ENCODE assay signal across 14 cellular contexts in genomic region chr3:171380084-171380483, GRCh38.
DNase-seq lines count a peak whose midpoint lies in the region; ATAC-seq and TF ChIP-seq lines count a peak whose summit lies in the region.
"Had no signal": no experiment of that assay in that cellular context is flagged by ENCODE, and none has a peak within 500 bp of the region (broad histone marks: within the 10 kb centered on the region; RNA-seq: fewer than 3 reads in every experiment).

No MANE protein-coding gene starts in this region.

- H2AFZ ChIP-seq in mesenchymal stem cell (ENCODE audit: low read depth, low read length), result no peak overlapping the region

- no peak overlapping the region for H2BK5ac ChIP-seq in mesenchymal stem cell (ENCODE audit: low read depth, low read length, poor library complexity, severe bottlenecking)

- H3K18ac ChIP-seq in mesenchymal stem cell (ENCODE audit: low read depth in 1 of 2, low read length in 2 of 2), result peak overlapping the region in 1 of 2 experiments; percentile 30

- TF ChIP-seq CTCF in Caco-2 (IDR thresholded peaks at IDR 0.05; ENCODE audit: insufficient read depth in 1 of 2, low read depth in 1 of 2, low read length in 1 of 2, severe bottlenecking in 1 of 2, unreplicated experiment in 1 of 2) (no peak), VCaP (conservative IDR thresholded peaks at IDR 0.05) (no peak)

- H3K4me2 ChIP-seq in mesenchymal stem cell (ENCODE audit: low read length, poor library complexity, severe bottlenecking), result no peak overlapping the region
- H3K4me2 ChIP-seq: BLaER1 treated with 17β-estradiol and CSF1 and Interleukin-3, amounts not matched to agents 10 nM and 100 nM had no signal

- no peak overlapping the region for H3K4ac ChIP-seq in mesenchymal stem cell (ENCODE audit: low read depth in 1 of 2, low read length in 2 of 2)

- no peak overlapping the region for H4K8ac ChIP-seq in mesenchymal stem cell (ENCODE audit: low read length)

- H3K27me3 Mint-ChIP-seq in Caco-2 (ENCODE audit: insufficient read depth, unreplicated experiment), result no peaks in the 10 kb centered on the region
- no peaks in the 10 kb centered on the region for H3K27me3 Mint-ChIP-seq in activated CD8-positive, alpha-beta T cell treated with anti-CD3 and anti-CD28 coated beads, Interleukin-2, amount 10 ng/mL, durations not matched to agents 7 days and 5 days (ENCODE audit: low read depth)

- intact Hi-C loops in Caco-2 (cut with micrococcal nuclease; ENCODE audit: unreplicated experiment), result no loop called here

- no TSS peak for BruUV-seq in Caco-2 (replicated peaks; lab: Mats Ljungman, UMichigan)

- H3K36me3 ChIP-seq in Caco-2 (ENCODE audit: control insufficient read depth, insufficient read depth, low read length) (no peaks in the 10 kb centered on the region), mesenchymal stem cell (ENCODE audit: control insufficient read depth in 1 of 2, insufficient read depth in 2 of 2, low read depth in 1 of 2, low read length in 2 of 2) (no peaks in the 10 kb centered on the region)
- H3K36me3 ChIP-seq: BLaER1 treated with 17β-estradiol and CSF1 and Interleukin-3, amounts not matched to agents 10 nM and 100 nM; HAP-1 had no signal

- no peak overlapping the region for H2BK12ac ChIP-seq in mesenchymal stem cell (ENCODE audit: low read length in 2 of 2)

- peaks cover 5% of the 10 kb centered on the region for H3K36me3 Mint-ChIP-seq in Caco-2 (ENCODE audit: insufficient read depth, unreplicated experiment)
- H3K36me3 Mint-ChIP-seq in activated CD8-positive, alpha-beta T cell treated with anti-CD3 and anti-CD28 coated beads, Interleukin-2, amount 10 ng/mL, durations not matched to agents 7 days and 5 days (ENCODE audit: low read depth), result no peaks in the 10 kb centered on the region
- H3K36me3 Mint-ChIP-seq: CD8-positive, alpha-beta T cell had no signal

- peak overlapping the region; percentile 24 for H3K27ac ChIP-seq in VCaP
- H3K27ac ChIP-seq in mesenchymal stem cell (ENCODE audit: low read length, poor library complexity, severe bottlenecking), result no peak overlapping the region
- H3K27ac ChIP-seq: BLaER1 treated with 17β-estradiol and CSF1 and Interleukin-3, amounts not matched to agents 10 nM and 100 nM had no signal

- H2BK120ac ChIP-seq in mesenchymal stem cell (ENCODE audit: low read depth, low read length), result no peak overlapping the region

- H3K27me3 ChIP-seq in Caco-2 (replicated peaks; ENCODE audit: control insufficient read depth, insufficient read depth, low read length), result no peaks in the 10 kb centered on the region
- no peaks in the 10 kb centered on the region for H3K27me3 ChIP-seq in mesenchymal stem cell (ENCODE audit: control insufficient read depth in 1 of 2, insufficient read depth in 1 of 2, low read length in 2 of 2)
- H3K27me3 ChIP-seq: BLaER1 treated with 17β-estradiol and CSF1 and Interleukin-3, amounts not matched to agents 10 nM and 100 nM had no signal

- DNase-seq in Caco-2 (no peak), mesenchymal stem cell (no peak), amygdala (lab: John Stamatoyannopoulos, UW) (no peak), hippocampal formation (lab: John Stamatoyannopoulos, UW) (no peak)
- DNase-seq in activated CD8-positive, alpha-beta T cell treated with anti-CD3 and anti-CD28 coated beads, Interleukin-2, amount 10 ng/mL, durations not matched to agents 7 days and 5 days, result no peak
- DNase-seq: CD8-positive, alpha-beta T cell; COR-L47; DND-41; GDM1 had no signal

- H2BK15ac ChIP-seq in mesenchymal stem cell (ENCODE audit: low read depth, poor library complexity, severe bottlenecking), result no peak overlapping the region

- no peak overlapping the region for H3K14ac ChIP-seq in mesenchymal stem cell (ENCODE audit: low read length in 2 of 2)

- no peaks in the 10 kb centered on the region for H3K4me1 ChIP-seq in Caco-2
- peaks cover 14% of the 10 kb centered on the region for H3K4me1 ChIP-seq in mesenchymal stem cell (ENCODE audit: control insufficient read depth, insufficient read depth, low read depth, low read length)

- H2AK5ac ChIP-seq in mesenchymal stem cell (ENCODE audit: low read length, severe bottlenecking), result no peak overlapping the region

- CTCF ChIA-PET in Caco-2 (lab: Charles Lee), result no interaction called here
- CTCF ChIA-PET in activated CD8-positive, alpha-beta T cell treated with anti-CD3 and anti-CD28 coated beads, Interleukin-2, amount 10 ng/mL, durations not matched to agents 7 days and 5 days (lab: Charles Lee), result no interaction called here

- H4K91ac ChIP-seq in mesenchymal stem cell (ENCODE audit: low read length), result peak overlapping the region; percentile 36

- H3K79me1 ChIP-seq in mesenchymal stem cell (replicated peaks; ENCODE audit: low read length, poor library complexity, severe bottlenecking), result peaks cover 31% of the 10 kb centered on the region

- no peak overlapping the region for H3K9ac ChIP-seq in mesenchymal stem cell (ENCODE audit: low read length)
- H3K9ac ChIP-seq: BLaER1 treated with 17β-estradiol and CSF1 and Interleukin-3, amounts not matched to agents 10 nM and 100 nM had no signal

- H3K4me3 ChIP-seq in Caco-2 (ENCODE audit: low read depth, low read length), result no peak overlapping the region
- H3K4me3 ChIP-seq in mesenchymal stem cell (ENCODE audit: insufficient read depth in 1 of 2, low read depth in 1 of 2, low read length in 2 of 2), result no peak overlapping the region
- H3K4me3 ChIP-seq: BLaER1 treated with 17β-estradiol and CSF1 and Interleukin-3, amounts not matched to agents 10 nM and 100 nM; HAP-1 had no signal

- ATAC-seq in activated CD8-positive, alpha-beta T cell treated with anti-CD3 and anti-CD28 coated beads, Interleukin-2, amount 10 ng/mL, durations not matched to agents 7 days and 5 days, result no peak
- ATAC-seq in HG02970 (IDR thresholded peaks at IDR 0.05; ENCODE audit: low FRiP score, unreplicated experiment), result no peak
- ATAC-seq: CD8-positive, alpha-beta T cell; HepG2 had no signal

- H3K9me3 ChIP-seq in Caco-2 (no peaks in the 10 kb centered on the region), mesenchymal stem cell (ENCODE audit: control insufficient read depth, low read length) (no peaks in the 10 kb centered on the region)
- H3K9me3 ChIP-seq: BLaER1 treated with 17β-estradiol and CSF1 and Interleukin-3, amounts not matched to agents 10 nM and 100 nM; HAP-1 had no signal

- H3K23ac ChIP-seq in mesenchymal stem cell (ENCODE audit: low read length in 2 of 2), result no peak overlapping the region

- peak overlapping the region; percentile 24 for H3K27ac Mint-ChIP-seq in Caco-2 (ENCODE audit: unreplicated experiment)
- no peak overlapping the region for H3K27ac Mint-ChIP-seq in activated CD8-positive, alpha-beta T cell treated with anti-CD3 and anti-CD28 coated beads, Interleukin-2, amount 10 ng/mL, durations not matched to agents 7 days and 5 days
- H3K27ac Mint-ChIP-seq: CD8-positive, alpha-beta T cell had no signal

- POLR2A ChIA-PET in Caco-2 (lab: Charles Lee), result no interaction called here
- POLR2A ChIA-PET in activated CD8-positive, alpha-beta T cell treated with anti-CD3 and anti-CD28 coated beads, Interleukin-2, amount 10 ng/mL, durations not matched to agents 7 days and 5 days (lab: Charles Lee), result interaction anchor here (0.7 kb wide), 1 partner anchor 21 kb away, joined by 3 read pairs; no protein-coding TSS in a partner anchor

- WGBS in mesenchymal stem cell, result 92% methylated on average over 2 of the region's 2 CpGs

- no peak overlapping the region for H3K4me3 Mint-ChIP-seq in Caco-2 (ENCODE audit: unreplicated experiment)
- H3K4me3 Mint-ChIP-seq in activated CD8-positive, alpha-beta T cell treated with anti-CD3 and anti-CD28 coated beads, Interleukin-2, amount 10 ng/mL, durations not matched to agents 7 days and 5 days, result no peak overlapping the region
- H3K4me3 Mint-ChIP-seq: CD8-positive, alpha-beta T cell had no signal

- H3K9me3 Mint-ChIP-seq in Caco-2 (ENCODE audit: unreplicated experiment), result no peaks in the 10 kb centered on the region
- H3K9me3 Mint-ChIP-seq in activated CD8-positive, alpha-beta T cell treated with anti-CD3 and anti-CD28 coated beads, Interleukin-2, amount 10 ng/mL, durations not matched to agents 7 days and 5 days (ENCODE audit: insufficient read depth), result no peaks in the 10 kb centered on the region
- H3K9me3 Mint-ChIP-seq: CD8-positive, alpha-beta T cell had no signal

- peaks cover 17% of the 10 kb centered on the region for H3K4me1 Mint-ChIP-seq in Caco-2 (ENCODE audit: low read depth, unreplicated experiment)
- H3K4me1 Mint-ChIP-seq in activated CD8-positive, alpha-beta T cell treated with anti-CD3 and anti-CD28 coated beads, Interleukin-2, amount 10 ng/mL, durations not matched to agents 7 days and 5 days (ENCODE audit: low read depth), result peaks cover 9% of the 10 kb centered on the region
